Comparison of ENCODE assay signal across 17 cellular contexts in genomic region chr2:120901213-120901612, GRCh38.
"Had no signal": no experiment of that assay in that cellular context is flagged by ENCODE, and none has a peak within 500 bp of the region (broad histone marks: within the 10 kb centered on the region; RNA-seq: fewer than 3 reads in every experiment).

No MANE protein-coding gene starts in this region.

- H3K27me3 Mint-ChIP-seq: activated CD4-positive, alpha-beta memory T cell treated with anti-CD3 and anti-CD28 coated beads for 36 hours; activated CD4-positive, alpha-beta T cell treated with anti-CD3 and anti-CD28 coated beads for 36 hours had no signal

- ATAC-seq: activated CD4-positive, alpha-beta T cell treated with anti-CD3 and anti-CD28 coated beads for 36 hours; activated CD8-positive, alpha-beta memory T cell treated with anti-CD3 and anti-CD28 coated beads, Interleukin-2, amount 10 ng/mL, durations not matched to agents 7 days and 5 days; effector memory CD8-positive, alpha-beta T cell; left lung; natural killer cell; pancreas; stimulated activated effector memory CD8-positive, alpha-beta T cell treated with anti-CD3 and anti-CD28 coated beads, Interleukin-12 subunit alpha, Interleukin-12 subunit beta, amount 100 ng/mL, for 72 hours had no signal

- H3K27me3 ChIP-seq: pancreas, thyroid gland had no signal

- H3K4me1 ChIP-seq: left lung, pancreas, thyroid gland had no signal

- H3K4me3 ChIP-seq: left lung, pancreas, thyroid gland had no signal

- H3K9me3 Mint-ChIP-seq: activated CD4-positive, alpha-beta memory T cell treated with anti-CD3 and anti-CD28 coated beads for 36 hours; activated naive CD4-positive, alpha-beta T cell treated with anti-CD3 and anti-CD28 coated beads, Interleukin-2, amount 10 ng/mL, durations not matched to agents 7 days and 5 days; activated T-helper 2 cell treated with anti-CD3 and anti-CD28 coated beads, Interferon-gamma antibody, Interleukin-2, Interleukin-4, amounts not matched to agents 10 μg/mL and 5 μg/mL and 100 μg/mL, durations not matched to agents 14 hours and 24 hours and 36 hours; central memory CD8-positive, alpha-beta T cell; dendritic cell treated with granulocyte-macrophage colony-stimulating factor and Interleukin-4, amounts not matched to agents 40 ng/mL and 50 ng/mL, for 4 days; effector memory CD8-positive, alpha-beta T cell; memory B cell; natural killer cell; stimulated activated effector memory CD8-positive, alpha-beta T cell treated with anti-CD3 and anti-CD28 coated beads, Interleukin-12 subunit alpha, Interleukin-12 subunit beta, amount 100 ng/mL, for 72 hours had no signal

- H3K4me3 Mint-ChIP-seq: activated CD4-positive, alpha-beta memory T cell treated with anti-CD3 and anti-CD28 coated beads for 36 hours; activated CD4-positive, alpha-beta T cell treated with anti-CD3 and anti-CD28 coated beads for 36 hours; activated CD8-positive, alpha-beta memory T cell treated with anti-CD3 and anti-CD28 coated beads, Interleukin-2, amount 10 ng/mL, durations not matched to agents 7 days and 5 days; activated naive CD4-positive, alpha-beta T cell treated with anti-CD3 and anti-CD28 coated beads, Interleukin-2, amount 10 ng/mL, durations not matched to agents 7 days and 5 days; central memory CD8-positive, alpha-beta T cell; dendritic cell treated with granulocyte-macrophage colony-stimulating factor and Interleukin-4, amounts not matched to agents 40 ng/mL and 50 ng/mL, for 4 days; effector memory CD8-positive, alpha-beta T cell; memory B cell; natural killer cell; stimulated activated effector memory CD8-positive, alpha-beta T cell treated with anti-CD3 and anti-CD28 coated beads, Interleukin-12 subunit alpha, Interleukin-12 subunit beta, amount 100 ng/mL, for 72 hours had no signal

- H3K27ac ChIP-seq: left lung, pancreas, thyroid gland had no signal

- H3K4me1 Mint-ChIP-seq: activated CD4-positive, alpha-beta T cell treated with anti-CD3 and anti-CD28 coated beads for 36 hours; activated CD8-positive, alpha-beta memory T cell treated with anti-CD3 and anti-CD28 coated beads, Interleukin-2, amount 10 ng/mL, durations not matched to agents 7 days and 5 days; activated naive CD4-positive, alpha-beta T cell treated with anti-CD3 and anti-CD28 coated beads, Interleukin-2, amount 10 ng/mL, durations not matched to agents 7 days and 5 days; central memory CD8-positive, alpha-beta T cell; memory B cell; natural killer cell; stimulated activated effector memory CD8-positive, alpha-beta T cell treated with anti-CD3 and anti-CD28 coated beads, Interleukin-12 subunit alpha, Interleukin-12 subunit beta, amount 100 ng/mL, for 72 hours had no signal

- H3K27ac Mint-ChIP-seq: activated CD4-positive, alpha-beta memory T cell treated with anti-CD3 and anti-CD28 coated beads for 36 hours; activated CD4-positive, alpha-beta T cell treated with anti-CD3 and anti-CD28 coated beads for 36 hours; activated CD8-positive, alpha-beta memory T cell treated with anti-CD3 and anti-CD28 coated beads, Interleukin-2, amount 10 ng/mL, durations not matched to agents 7 days and 5 days; activated naive CD4-positive, alpha-beta T cell treated with anti-CD3 and anti-CD28 coated beads, Interleukin-2, amount 10 ng/mL, durations not matched to agents 7 days and 5 days; activated T-helper 2 cell treated with anti-CD3 and anti-CD28 coated beads, Interferon-gamma antibody, Interleukin-2, Interleukin-4, amounts not matched to agents 10 μg/mL and 5 μg/mL and 100 μg/mL, durations not matched to agents 14 hours and 24 hours and 36 hours; dendritic cell treated with granulocyte-macrophage colony-stimulating factor and Interleukin-4, amounts not matched to agents 40 ng/mL and 50 ng/mL, for 4 days; effector memory CD8-positive, alpha-beta T cell; memory B cell; natural killer cell; stimulated activated effector memory CD8-positive, alpha-beta T cell treated with anti-CD3 and anti-CD28 coated beads, Interleukin-12 subunit alpha, Interleukin-12 subunit beta, amount 100 ng/mL, for 72 hours had no signal

- DNase-seq: activated CD4-positive, alpha-beta memory T cell treated with anti-CD3 and anti-CD28 coated beads for 36 hours; activated CD4-positive, alpha-beta T cell treated with anti-CD3 and anti-CD28 coated beads for 36 hours; activated CD8-positive, alpha-beta memory T cell treated with anti-CD3 and anti-CD28 coated beads, Interleukin-2, amount 10 ng/mL, durations not matched to agents 7 days and 5 days; activated naive CD4-positive, alpha-beta T cell treated with anti-CD3 and anti-CD28 coated beads, Interleukin-2, amount 10 ng/mL, durations not matched to agents 7 days and 5 days; activated T-cell treated with anti-CD3 and anti-CD28 coated beads, Interleukin-2, amount 50 U/mL, for 1 hour; effector memory CD8-positive, alpha-beta T cell; hippocampal formation; natural killer cell; T-helper 2 cell; thyroid gland had no signal

- H3K36me3 Mint-ChIP-seq: activated CD4-positive, alpha-beta memory T cell treated with anti-CD3 and anti-CD28 coated beads for 36 hours; activated CD8-positive, alpha-beta memory T cell treated with anti-CD3 and anti-CD28 coated beads, Interleukin-2, amount 10 ng/mL, durations not matched to agents 7 days and 5 days; activated naive CD4-positive, alpha-beta T cell treated with anti-CD3 and anti-CD28 coated beads, Interleukin-2, amount 10 ng/mL, durations not matched to agents 7 days and 5 days; memory B cell; natural killer cell; stimulated activated effector memory CD8-positive, alpha-beta T cell treated with anti-CD3 and anti-CD28 coated beads, Interleukin-12 subunit alpha, Interleukin-12 subunit beta, amount 100 ng/mL, for 72 hours had no signal

- H3K9me3 ChIP-seq: left lung, pancreas, thyroid gland had no signal

- H3K36me3 ChIP-seq: left lung, pancreas, thyroid gland had no signal
